In the genomic region with DNA sequence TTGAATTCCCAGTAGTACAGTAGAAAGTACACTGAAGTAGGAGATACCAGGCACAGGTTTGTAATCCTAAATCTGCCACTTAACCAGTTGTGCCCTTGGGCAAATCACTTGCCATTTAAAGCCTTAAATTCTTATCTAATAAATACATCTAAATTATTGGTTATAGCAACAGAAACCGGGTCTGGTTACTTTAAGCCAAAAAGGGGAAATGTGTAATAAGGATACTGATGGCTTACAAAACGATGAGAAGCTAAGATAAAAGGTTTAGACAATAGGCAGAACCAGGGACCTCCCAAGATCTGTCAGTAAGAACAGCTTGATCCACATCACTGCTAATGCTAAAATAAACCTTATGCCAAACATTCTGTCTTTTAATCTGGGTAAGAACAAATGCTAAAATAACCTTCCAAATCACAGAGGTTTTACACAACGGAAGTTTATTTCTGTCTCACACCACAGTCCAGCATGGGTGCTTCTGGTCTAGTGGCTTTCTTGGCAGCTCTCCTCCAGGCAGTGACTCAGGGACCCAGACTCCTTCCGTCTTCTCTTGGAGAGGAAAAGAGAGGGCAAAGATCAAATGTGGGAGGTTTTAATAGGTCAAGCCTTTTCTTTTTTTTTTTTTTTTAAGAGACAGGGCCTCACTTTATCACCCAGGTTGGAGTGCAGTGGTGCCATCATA, we compare ENCODE assay signal across 17 cellular contexts. TPM values are rescaled to one million over a fixed set of nuclear protein-coding genes. Genes with fewer than 3 reads are reported as not detected.
DNase-seq lines count a peak whose midpoint lies in the region; ATAC-seq, FAIRE-seq and TF ChIP-seq lines count a peak whose summit lies in the region.
"Had no signal": no experiment of that assay in that cellular context is flagged by ENCODE, and none has a peak within 500 bp of the region (broad histone marks: within the 10 kb centered on the region; RNA-seq: fewer than 3 reads in every experiment).

No MANE protein-coding gene starts in this region.

- no peaks in the 10 kb centered on the region for H3K4me1 Mint-ChIP-seq in astrocyte (ENCODE audit: low read depth, unreplicated experiment)
- H3K4me1 Mint-ChIP-seq in activated T-cell treated with anti-CD3 and anti-CD28 coated beads, Interleukin-2, amount 50 U/mL, for 72 hours (ENCODE audit: low read depth), result no peaks in the 10 kb centered on the region
- H3K4me1 Mint-ChIP-seq: activated naive CD8-positive, alpha-beta T cell treated with anti-CD3 and anti-CD28 coated beads for 36 hours; nephron progenitor cell had no signal

- DNase-seq in GF-D8 (lab: John Stamatoyannopoulos, UW) (peak; percentile 89), NCI-H226 (peak; percentile 71), astrocyte (ENCODE audit: low read depth) (peak; percentile 67), left colon (no peak), Karpas-422 (no peak), kidney (no peak), ecto neural progenitor cell (ENCODE audit: low spot score) (no peak)
- DNase-seq in activated T-cell treated with anti-CD3 and anti-CD28 coated beads, Interleukin-2, amount 50 U/mL, for 72 hours, result no peak
- DNase-seq: activated CD4-positive, alpha-beta memory T cell treated with anti-CD3 and anti-CD28 coated beads for 36 hours; activated naive CD8-positive, alpha-beta T cell treated with anti-CD3 and anti-CD28 coated beads for 36 hours; effector memory CD4-positive, alpha-beta T cell; NCI-H2081 treated with DMSO at 0.1 percent for 48 hours; nephron progenitor cell; stimulated activated CD8-positive, alpha-beta memory T cell treated with anti-CD3 and anti-CD28 coated beads, Interleukin-4, amount 100 ng/mL, for 48 hours; uterus had no signal

- no peak overlapping the region for H3K4me3 Mint-ChIP-seq in astrocyte (ENCODE audit: unreplicated experiment)
- no peak overlapping the region for H3K4me3 Mint-ChIP-seq in activated T-cell treated with anti-CD3 and anti-CD28 coated beads, Interleukin-2, amount 50 U/mL, for 72 hours
- H3K4me3 Mint-ChIP-seq: activated CD4-positive, alpha-beta memory T cell treated with anti-CD3 and anti-CD28 coated beads for 36 hours; activated naive CD8-positive, alpha-beta T cell treated with anti-CD3 and anti-CD28 coated beads for 36 hours; nephron progenitor cell had no signal

- H3K9me3 ChIP-seq in astrocyte (ENCODE audit: insufficient read depth, low read depth, low read length) (no peaks in the 10 kb centered on the region), Karpas-422 (ENCODE audit: low read length) (no peaks in the 10 kb centered on the region), kidney (ENCODE audit: control insufficient read depth in 1 of 2, low read length in 2 of 2) (peaks cover 0 to 3% of the 10 kb centered on the region in 2 donors)
- H3K9me3 ChIP-seq: SJSA1, uterus had no signal

- H3K9ac ChIP-seq in astrocyte (ENCODE audit: low read length), result no peak overlapping the region
- no peak overlapping the region for H3K9ac ChIP-seq in Karpas-422 (ENCODE audit: low read length)
- no peak overlapping the region for H3K9ac ChIP-seq in kidney (ENCODE audit: low read length in 2 of 2)

- no peaks in the 10 kb centered on the region for H3K36me3 ChIP-seq in astrocyte (ENCODE audit: insufficient read depth, low read length)
- H3K36me3 ChIP-seq in Karpas-422 (ENCODE audit: insufficient read depth, low read length), result no peaks in the 10 kb centered on the region
- H3K36me3 ChIP-seq in kidney (ENCODE audit: control insufficient read depth in 1 of 2, insufficient read depth in 2 of 2, low read length in 2 of 2), result no peaks in the 10 kb centered on the region
- H3K36me3 ChIP-seq: SJSA1, uterus had no signal

- H3K4me3 ChIP-seq in astrocyte (ENCODE audit: insufficient read depth, low read depth, low read length) (no peak overlapping the region), Karpas-422 (ENCODE audit: low read length) (no peak overlapping the region), kidney (ENCODE audit: low read length in 2 of 2) (no peak overlapping the region)
- H3K4me3 ChIP-seq: SJSA1, uterus had no signal

- peaks cover 1% of the 10 kb centered on the region for H3K36me3 Mint-ChIP-seq in astrocyte (ENCODE audit: low read depth, unreplicated experiment)
- H3K36me3 Mint-ChIP-seq in activated T-cell treated with anti-CD3 and anti-CD28 coated beads, Interleukin-2, amount 50 U/mL, for 72 hours (ENCODE audit: insufficient read depth in 2 of 2), result peaks cover 0 to 1% of the 10 kb centered on the region in 2 donors
- H3K36me3 Mint-ChIP-seq: activated CD4-positive, alpha-beta memory T cell treated with anti-CD3 and anti-CD28 coated beads for 36 hours; activated naive CD8-positive, alpha-beta T cell treated with anti-CD3 and anti-CD28 coated beads for 36 hours had no signal

- ATAC-seq in left colon, result peak; percentile 51
- ATAC-seq in activated T-cell treated with anti-CD3 and anti-CD28 coated beads, Interleukin-2, amount 50 U/mL, for 72 hours (replicated peaks in 1 of 2), result no peak

- H3K27me3 Mint-ChIP-seq in astrocyte (ENCODE audit: low read depth, unreplicated experiment), result peaks cover 6% of the 10 kb centered on the region
- peaks cover 28% of the 10 kb centered on the region for H3K27me3 Mint-ChIP-seq in activated T-cell treated with anti-CD3 and anti-CD28 coated beads, Interleukin-2, amount 50 U/mL, for 72 hours (ENCODE audit: low read depth)

- TF ChIP-seq CTCF in astrocyte (IDR thresholded peaks at IDR 0.05; ENCODE audit: insufficient read depth, low read depth, low read length) (no peak), kidney (IDR thresholded peaks at IDR 0.05; ENCODE audit: borderline replicate concordance, extremely low read depth, insufficient read depth) (no peak)

- H3K4me2 ChIP-seq in astrocyte (ENCODE audit: low read length) (peak overlapping the region; percentile 39), Karpas-422 (ENCODE audit: low read depth, low read length, poor library complexity, severe bottlenecking) (no peak overlapping the region)

- H3K9me3 Mint-ChIP-seq in astrocyte (ENCODE audit: unreplicated experiment), result peaks cover 3% of the 10 kb centered on the region
- H3K9me3 Mint-ChIP-seq in activated T-cell treated with anti-CD3 and anti-CD28 coated beads, Interleukin-2, amount 50 U/mL, for 72 hours, result peaks cover 2 to 3% of the 10 kb centered on the region in 2 donors
- H3K9me3 Mint-ChIP-seq: activated CD4-positive, alpha-beta memory T cell treated with anti-CD3 and anti-CD28 coated beads for 36 hours; activated naive CD8-positive, alpha-beta T cell treated with anti-CD3 and anti-CD28 coated beads for 36 hours had no signal

- H2AFZ ChIP-seq in astrocyte (ENCODE audit: low read depth, low read length) (peak overlapping the region; percentile 24), Karpas-422 (ENCODE audit: low read length) (no peak overlapping the region)

- no peak overlapping the region for H3K27ac Mint-ChIP-seq in astrocyte (ENCODE audit: unreplicated experiment)
- no peak overlapping the region for H3K27ac Mint-ChIP-seq in activated T-cell treated with anti-CD3 and anti-CD28 coated beads, Interleukin-2, amount 50 U/mL, for 72 hours
- H3K27ac Mint-ChIP-seq: activated CD4-positive, alpha-beta memory T cell treated with anti-CD3 and anti-CD28 coated beads for 36 hours; activated naive CD8-positive, alpha-beta T cell treated with anti-CD3 and anti-CD28 coated beads for 36 hours; nephron progenitor cell had no signal

- H3K9me2 ChIP-seq in Karpas-422 (replicated peaks; ENCODE audit: insufficient read depth, low read length), result no peaks in the 10 kb centered on the region

- H3K79me2 ChIP-seq in astrocyte (ENCODE audit: insufficient read depth, low read length) (no peaks in the 10 kb centered on the region), Karpas-422 (ENCODE audit: low read length) (no peaks in the 10 kb centered on the region)

- H3K27me3 ChIP-seq in astrocyte (ENCODE audit: insufficient read depth, low read length) (no peaks in the 10 kb centered on the region), Karpas-422 (ENCODE audit: low read length) (no peaks in the 10 kb centered on the region)
- H3K27me3 ChIP-seq: uterus had no signal

- FAIRE-seq in astrocyte (lab: Jason Lieb, UNC), result no peak
- no peak for FAIRE-seq in kidney (lab: Jason Lieb, UNC)
- FAIRE-seq: HTR-8/SVneo had no signal

- H4K20me1 ChIP-seq in astrocyte (ENCODE audit: insufficient read depth, low read length) (no peaks in the 10 kb centered on the region), Karpas-422 (ENCODE audit: insufficient read depth, low read depth, low read length) (no peaks in the 10 kb centered on the region)

- intact Hi-C loops in left colon (cut with DNase I, micrococcal nuclease) (no loop called here), kidney (cut with DNase I) (no loop called here)

- H3K27ac ChIP-seq in astrocyte (ENCODE audit: low read depth, low read length), result no peak overlapping the region
- H3K27ac ChIP-seq in Karpas-422 (ENCODE audit: low read length), result no peak overlapping the region
- no peak overlapping the region for H3K27ac ChIP-seq in kidney (ENCODE audit: low read depth in 2 of 2, low read length in 2 of 2)
- H3K27ac ChIP-seq: SJSA1, uterus had no signal

- H3K4me1 ChIP-seq in astrocyte (ENCODE audit: insufficient read depth, low read length) (no peaks in the 10 kb centered on the region), Karpas-422 (ENCODE audit: low read length) (no peaks in the 10 kb centered on the region), kidney (ENCODE audit: control insufficient read depth in 1 of 2, insufficient read depth in 1 of 2, low read depth in 1 of 2, low read length in 2 of 2) (no peaks in the 10 kb centered on the region)
- H3K4me1 ChIP-seq: SJSA1, uterus had no signal

RNA-seq across cellular contexts. Expression of a gene that starts 16.5 kb away (rescaled TPM):
- total RNA-seq in astrocyte, result 15.1 and 17.1 TPM in 2 replicates
- 10 to 100 TPM; 12.3 to 15.9 TPM for total RNA-seq in left colon
- 10.1 and 40.8 TPM in 2 replicates for total RNA-seq in Karpas-422 (2014; rRNA removed; shearing (Covaris generic); ENCODE audit: low replicate concordance)
- 1 to 10 TPM; 3.8 to 5.1 TPM for total RNA-seq in activated T-cell treated with anti-CD3 and anti-CD28 coated beads, Interleukin-2, amount 50 U/mL, for 72 hours
- total RNA-seq in kidney, result 18.9 TPM
- 2.9 TPM for polyA plus RNA-seq in kidney (ENCODE audit: insufficient read depth, low read depth, low replicate concordance)

RNA-seq across cellular contexts. Expression of a gene that starts 30.9 kb away (rescaled TPM):
- total RNA-seq in astrocyte (18.5 and 20.5 TPM in 2 replicates), left colon (10 to 100 TPM; 19.4 to 21.4 TPM), kidney (23.8 TPM)
- total RNA-seq in Karpas-422 (2014; rRNA removed; shearing (Covaris generic); ENCODE audit: low replicate concordance), result 18.9 and 43.5 TPM in 2 replicates
- total RNA-seq in activated T-cell treated with anti-CD3 and anti-CD28 coated beads, Interleukin-2, amount 50 U/mL, for 72 hours, result 10 to 100 TPM; 35.7 to 36.8 TPM
- polyA plus RNA-seq in kidney (ENCODE audit: insufficient read depth, low read depth, low replicate concordance), result 8.8 TPM

Comparison
In these comparisons a context has a peak if more than half of its experiments do, and no peak if none do; other contexts are left out.
1. DNase-seq: peak in GF-D8 (single experiment), NCI-H226 (single experiment) and astrocyte (single experiment); none in left colon (0 of 2), Karpas-422 (single experiment), activated T-cell treated with anti-CD3 and anti-CD28 coated beads, Interleukin-2, amount 50 U/mL, for 72 hours (0 of 2), kidney (single experiment) and ecto neural progenitor cell (single experiment).